ENCODE assay signal across 16 cellular contexts in genomic region chr14:104542871-104543830, GRCh38. TPM values are rescaled to one million over a fixed set of nuclear protein-coding genes. Genes with fewer than 3 reads are reported as not detected.
A peak's percentile ranks its signal among the peaks of the same experiment; 100 is the strongest.
DNase-seq lines count a peak whose midpoint lies in the region; ATAC-seq, FAIRE-seq and TF ChIP-seq lines count a peak whose summit lies in the region.
"Had no signal": no experiment of that assay in that cellular context is flagged by ENCODE, and none has a peak within 500 bp of the region (broad histone marks: within the 10 kb centered on the region; RNA-seq: fewer than 3 reads in every experiment).

No MANE protein-coding gene starts in this region.

- no peaks in the 10 kb centered on the region for H3K36me3 Mint-ChIP-seq in CD14-positive monocyte
- H3K36me3 Mint-ChIP-seq: CD8-positive, alpha-beta memory T cell had no signal

- H3K9me3 Mint-ChIP-seq in CD14-positive monocyte, result no peaks in the 10 kb centered on the region
- H3K9me3 Mint-ChIP-seq: CD8-positive, alpha-beta memory T cell had no signal

- no peaks in the 10 kb centered on the region for H3K36me3 ChIP-seq in bronchial epithelial cell (ENCODE audit: control insufficient read depth, insufficient read depth, low read length)

- no peak overlapping the region for H3K4me3 Mint-ChIP-seq in CD14-positive monocyte
- H3K4me3 Mint-ChIP-seq: CD8-positive, alpha-beta memory T cell had no signal

- peak; percentile 76 for FAIRE-seq in bronchial epithelial cell (lab: Jason Lieb, UNC)
- FAIRE-seq: H54, HTR-8/SVneo had no signal

- no peaks in the 10 kb centered on the region for H3K4me1 Mint-ChIP-seq in CD14-positive monocyte
- H3K4me1 Mint-ChIP-seq: CD8-positive, alpha-beta memory T cell had no signal

- H3K27ac Mint-ChIP-seq in CD14-positive monocyte, result no peak overlapping the region

- H3K27me3 Mint-ChIP-seq in CD14-positive monocyte (ENCODE audit: low read depth in 3 of 3), result peaks cover 11 to 16% (median 12%) of the 10 kb centered on the region in 3 donors

- H3K4me3 ChIP-seq in bronchial epithelial cell (ENCODE audit: low read depth, low read length), result no peak overlapping the region

- no peak for ATAC-seq in HG02571 (IDR thresholded peaks at IDR 0.05; ENCODE audit: unreplicated experiment)
- ATAC-seq in HG02759 (IDR thresholded peaks at IDR 0.05; ENCODE audit: unreplicated experiment), result no peak
- ATAC-seq in GM21619 (IDR thresholded peaks at IDR 0.05; ENCODE audit: unreplicated experiment), result no peak
- ATAC-seq: Panc1 had no signal

- no peak for TF ChIP-seq CTCF in CD14-positive monocyte (IDR thresholded peaks at IDR 0.05)
- no peak for TF ChIP-seq CTCF in GM10266 (IDR thresholded peaks at IDR 0.05; ENCODE audit: control insufficient read depth, insufficient read depth, low read depth, missing control alignments)
- TF ChIP-seq CTCF in bronchial epithelial cell (IDR thresholded peaks at IDR 0.05; ENCODE audit: insufficient read depth, low read length, severe bottlenecking), result no peak

- intact Hi-C loops in CD14-positive monocyte (cut with micrococcal nuclease), result no loop called here
- intact Hi-C loops in posterior vena cava (cut with DNase I), result no loop called here

- DNase-seq in CD14-positive monocyte (ENCODE audit: low spot score), result peak; percentile 33
- peak; percentile 2 for DNase-seq in GM10266 (ENCODE audit: extremely low spot score)
- DNase-seq in bronchial epithelial cell (ENCODE audit: low read depth), result no peak
- peak; percentile 59 for DNase-seq in posterior vena cava (ENCODE audit: low spot score)
- DNase-seq: CD8-positive, alpha-beta memory T cell; DND-41; GDM1; Right ventricle myocardium superior; SK-N-SH had no signal

- H3K27me3 ChIP-seq in bronchial epithelial cell (ENCODE audit: control insufficient read depth, insufficient read depth, low read length), result no peaks in the 10 kb centered on the region

RNA-seq across cellular contexts. Expression of gene C14orf180, which starts 36.4 kb away (rescaled TPM):
- polyA plus RNA-seq in CD14-positive monocyte, result not detected
- total RNA-seq in bronchial epithelial cell (not detected in 2 replicates), posterior vena cava (1 to 10 TPM; 1.4 to 5.9 TPM)
- total RNA-seq: CD8-positive, alpha-beta memory T cell had no signal
- polyA plus RNA-seq: BJ; CD8-positive, alpha-beta memory T cell; SK-N-SH had no signal
